In the genomic region with DNA sequence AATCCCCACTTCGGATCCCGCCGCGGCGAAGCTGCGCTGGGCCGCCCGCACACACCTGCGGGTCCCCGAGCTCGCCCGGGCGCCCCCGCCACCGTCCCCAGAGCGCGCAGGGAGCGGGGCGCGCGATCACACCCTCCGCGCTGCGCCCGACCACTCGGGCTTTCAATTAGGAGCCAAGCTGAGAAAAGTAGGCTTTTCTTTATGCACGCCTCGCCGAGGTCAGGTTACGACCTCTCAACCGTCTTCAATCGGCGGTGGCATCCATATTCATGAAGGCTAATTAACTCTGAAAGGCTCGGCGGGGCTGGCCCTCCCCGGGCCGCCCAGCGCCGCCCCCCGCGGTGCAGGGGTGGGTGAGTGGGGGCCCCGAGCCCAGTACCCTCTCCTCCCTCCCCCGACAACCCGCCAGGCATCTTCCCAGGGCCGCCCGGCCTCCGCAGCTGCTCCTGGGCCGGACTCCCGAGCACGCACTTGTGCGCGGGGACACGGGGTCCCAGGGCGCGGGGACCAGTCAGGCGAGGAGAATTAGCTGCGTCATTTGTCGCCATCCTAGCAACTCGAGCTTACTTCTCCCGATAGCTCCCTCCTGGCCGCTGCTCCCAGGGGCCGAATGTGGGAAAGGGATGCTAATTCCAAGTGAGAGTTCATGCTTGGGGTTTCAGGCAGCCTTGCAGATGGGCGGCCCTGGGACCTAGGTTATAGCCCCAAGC, we compare ENCODE assay signal across 8 cellular contexts.
DNase-seq lines count a peak whose midpoint lies in the region; ATAC-seq and TF ChIP-seq lines count a peak whose summit lies in the region.

No MANE protein-coding gene starts in this region.

- TF ChIP-seq CTCF in CD14-positive monocyte (IDR thresholded peaks at IDR 0.05) (no peak), HEK293 (tag by site-specific recombination; IDR thresholded peaks at IDR 0.05) (no peak), brain (conservative IDR thresholded peaks at IDR 0.05) (no peak)

- no peak for DNase-seq in CD14-positive monocyte (ENCODE audit: low spot score)
- peak; percentile 88 to 91 for DNase-seq in SJCRH30
- DNase-seq in iPS DF 6.9 (ENCODE audit: low read depth, low spot score) = peak; percentile 73
- peak; percentile 93 for DNase-seq in putamen (ENCODE audit: low spot score)
- DNase-seq in NCI-H1048 (lab: John Stamatoyannopoulos, UW) = no peak

- H3K27ac Mint-ChIP-seq in CD14-positive monocyte (no peak overlapping the region), brain (peak overlapping the region; percentile 84 to 99 (median 94))

- intact Hi-C loops in CD14-positive monocyte (cut with micrococcal nuclease) = loop anchor here (2.0 to 10.0 kb wide), 2 partner anchors 990 to 1024 kb away; no protein-coding TSS in a partner anchor

- CTCF ChIA-PET in HEK293 (lab: Yijun Ruan, JAX) = interaction anchor here (0.5 to 2.0 kb wide), 14 partner anchors 10 to 1328 kb away, joined by 3 to 9 read pairs (median 3); a partner anchor contains a TSS

- peak overlapping the region; percentile 33 for H3K4me3 ChIP-seq in HEK293 (ENCODE audit: low read depth, low read length)
- H3K4me3 ChIP-seq in SJCRH30 = peak overlapping the region; percentile 64
- peak overlapping the region; percentile 59; the same call in 1 of the 2 replicates for H3K4me3 ChIP-seq in iPS DF 6.9 (ENCODE audit: low read length)

- H3K36me3 Mint-ChIP-seq in CD14-positive monocyte (no peaks in the 10 kb centered on the region), brain (no peaks in the 10 kb centered on the region)

- ATAC-seq in HG02885 (IDR thresholded peaks at IDR 0.05; ENCODE audit: poor library complexity, unreplicated experiment) = no peak

- H3K27ac ChIP-seq in HEK293 (ENCODE audit: extremely low read depth, low read depth, low read length) (no peak overlapping the region; the same call in 1 of the 2 replicates), SJCRH30 (peak overlapping the region; percentile 69), iPS DF 6.9 (ENCODE audit: low read length) (no peak overlapping the region)

- H3K27me3 ChIP-seq in SJCRH30 (no peaks in the 10 kb centered on the region), iPS DF 6.9 (ENCODE audit: control insufficient read depth, insufficient read depth, low read length) (no peaks in the 10 kb centered on the region)

- H3K36me3 ChIP-seq in HEK293 (ENCODE audit: control insufficient read depth in 2 of 2, insufficient read depth in 1 of 2, low read length in 2 of 2) (no peaks in the 10 kb centered on the region), SJCRH30 (no peaks in the 10 kb centered on the region), iPS DF 6.9 (ENCODE audit: control insufficient read depth, insufficient read depth, low read length) (no peaks in the 10 kb centered on the region)

- H3K27me3 Mint-ChIP-seq in CD14-positive monocyte (ENCODE audit: low read depth in 3 of 3) = peaks cover 0 to 6% (median 0%) of the 10 kb centered on the region in 3 donors
- peaks cover 3% of the 10 kb centered on the region for H3K27me3 Mint-ChIP-seq in brain

- WGBS in iPS DF 6.9 (ENCODE audit: insufficient coverage, insufficient read length) = no CpG with 5 or more reads among the region's 63 CpGs

- H3K9me3 ChIP-seq in HEK293 (ENCODE audit: control insufficient read depth, insufficient read depth, low read depth, low read length) (no peaks in the 10 kb centered on the region), SJCRH30 (replicated peaks) (no peaks in the 10 kb centered on the region), iPS DF 6.9 (ENCODE audit: control insufficient read depth, insufficient read depth, low read length) (no peaks in the 10 kb centered on the region)

- H3K4me3 Mint-ChIP-seq in CD14-positive monocyte (peak overlapping the region; percentile 79 to 94), brain (peak overlapping the region; percentile 81 to 86 (median 85))

- POLR2A ChIA-PET in HEK293 (lab: Yijun Ruan, JAX) = interaction anchor here (0.7 kb wide), 1 partner anchor 981 kb away, joined by 7 read pairs; no protein-coding TSS in a partner anchor

- H3K4me1 ChIP-seq in HEK293 (ENCODE audit: control insufficient read depth, insufficient read depth, low read length) (no peaks in the 10 kb centered on the region), SJCRH30 (peaks cover 20% of the 10 kb centered on the region), iPS DF 6.9 (ENCODE audit: control insufficient read depth, insufficient read depth, low read length) (no peaks in the 10 kb centered on the region)

- no peaks in the 10 kb centered on the region for H3K9me3 Mint-ChIP-seq in CD14-positive monocyte
- H3K9me3 Mint-ChIP-seq in brain = peaks cover 0 to 7% (median 4%) of the 10 kb centered on the region in 5 experiments

- peaks cover 28% of the 10 kb centered on the region for H3K4me1 Mint-ChIP-seq in CD14-positive monocyte
- H3K4me1 Mint-ChIP-seq in brain = peaks cover 52% of the 10 kb centered on the region

TF ChIP-seq in HEK293, 187 proteins besides CTCF, POLR2A, EP300 and RAD21 (continues in another document):
- TF ChIP-seq, protein P1, sequence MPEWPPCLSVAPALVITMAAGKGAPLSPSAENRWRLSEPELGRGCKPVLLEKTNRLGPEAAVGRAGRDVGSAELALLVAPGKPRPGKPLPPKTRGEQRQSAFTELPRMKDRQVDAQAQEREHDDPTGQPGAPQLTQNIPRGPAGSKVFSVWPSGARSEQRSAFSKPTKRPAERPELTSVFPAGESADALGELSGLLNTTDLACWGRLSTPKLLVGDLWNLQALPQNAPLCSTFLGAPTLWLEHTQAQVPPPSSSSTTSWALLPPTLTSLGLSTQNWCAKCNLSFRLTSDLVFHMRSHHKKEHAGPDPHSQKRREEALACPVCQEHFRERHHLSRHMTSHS (tag by site-specific recombination; IDR thresholded peaks at IDR 0.05) = no peak
- TF ChIP-seq, protein P2, sequence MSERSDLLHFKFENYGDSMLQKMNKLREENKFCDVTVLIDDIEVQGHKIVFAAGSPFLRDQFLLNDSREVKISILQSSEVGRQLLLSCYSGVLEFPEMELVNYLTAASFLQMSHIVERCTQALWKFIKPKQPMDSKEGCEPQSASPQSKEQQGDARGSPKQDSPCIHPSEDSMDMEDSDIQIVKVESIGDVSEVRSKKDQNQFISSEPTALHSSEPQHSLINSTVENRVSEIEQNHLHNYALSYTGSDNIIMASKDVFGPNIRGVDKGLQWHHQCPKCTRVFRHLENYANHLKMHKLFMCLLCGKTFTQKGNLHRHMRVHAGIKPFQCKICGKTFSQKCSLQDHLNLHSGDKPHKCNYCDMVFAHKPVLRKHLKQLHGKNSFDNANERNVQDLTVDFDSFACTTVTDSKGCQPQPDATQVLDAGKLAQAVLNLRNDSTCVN (tag by site-specific recombination; optimal IDR thresholded peaks at IDR 0.05) = peak; percentile 61
- TF ChIP-seq, protein P3, sequence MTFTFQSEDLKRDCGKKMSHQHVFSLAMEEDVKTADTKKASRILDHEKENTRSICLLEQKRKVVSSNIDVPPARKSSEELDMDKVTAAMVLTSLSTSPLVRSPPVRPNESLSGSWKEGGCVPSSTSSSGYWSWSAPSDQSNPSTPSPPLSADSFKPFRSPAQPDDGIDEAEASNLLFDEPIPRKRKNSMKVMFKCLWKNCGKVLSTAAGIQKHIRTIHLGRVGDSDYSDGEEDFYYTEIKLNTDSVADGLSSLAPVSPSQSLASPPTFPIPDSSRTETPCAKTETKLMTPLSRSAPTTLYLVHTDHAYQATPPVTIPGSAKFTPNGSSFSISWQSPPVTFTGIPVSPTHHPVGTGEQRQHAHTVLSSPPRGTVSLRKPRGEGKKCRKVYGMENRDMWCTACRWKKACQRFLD (tag by site-specific recombination; IDR thresholded peaks at IDR 0.05) = no peak
- 0 out of 2 replicates have a peak, but pooled peaks have one; percentile 29 for TF ChIP-seq MZF1 (tag by site-specific recombination; IDR thresholded peaks at IDR 0.05; ENCODE audit: borderline replicate concordance)
- no peak for TF ChIP-seq ZNF677 (tag by site-specific recombination; IDR thresholded peaks at IDR 0.05)
- TF ChIP-seq, protein P4, sequence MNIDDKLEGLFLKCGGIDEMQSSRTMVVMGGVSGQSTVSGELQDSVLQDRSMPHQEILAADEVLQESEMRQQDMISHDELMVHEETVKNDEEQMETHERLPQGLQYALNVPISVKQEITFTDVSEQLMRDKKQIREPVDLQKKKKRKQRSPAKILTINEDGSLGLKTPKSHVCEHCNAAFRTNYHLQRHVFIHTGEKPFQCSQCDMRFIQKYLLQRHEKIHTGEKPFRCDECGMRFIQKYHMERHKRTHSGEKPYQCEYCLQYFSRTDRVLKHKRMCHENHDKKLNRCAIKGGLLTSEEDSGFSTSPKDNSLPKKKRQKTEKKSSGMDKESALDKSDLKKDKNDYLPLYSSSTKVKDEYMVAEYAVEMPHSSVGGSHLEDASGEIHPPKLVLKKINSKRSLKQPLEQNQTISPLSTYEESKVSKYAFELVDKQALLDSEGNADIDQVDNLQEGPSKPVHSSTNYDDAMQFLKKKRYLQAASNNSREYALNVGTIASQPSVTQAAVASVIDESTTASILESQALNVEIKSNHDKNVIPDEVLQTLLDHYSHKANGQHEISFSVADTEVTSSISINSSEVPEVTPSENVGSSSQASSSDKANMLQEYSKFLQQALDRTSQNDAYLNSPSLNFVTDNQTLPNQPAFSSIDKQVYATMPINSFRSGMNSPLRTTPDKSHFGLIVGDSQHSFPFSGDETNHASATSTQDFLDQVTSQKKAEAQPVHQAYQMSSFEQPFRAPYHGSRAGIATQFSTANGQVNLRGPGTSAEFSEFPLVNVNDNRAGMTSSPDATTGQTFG (tag by site-specific recombination; IDR thresholded peaks at IDR 0.05; ENCODE audit: borderline replicate concordance) = no peak
- TF ChIP-seq GLIS2 (tag by site-specific recombination; IDR thresholded peaks at IDR 0.05) = 0 out of 2 replicates have a peak, but pooled peaks have one; percentile 23
- TF ChIP-seq, protein P5, sequence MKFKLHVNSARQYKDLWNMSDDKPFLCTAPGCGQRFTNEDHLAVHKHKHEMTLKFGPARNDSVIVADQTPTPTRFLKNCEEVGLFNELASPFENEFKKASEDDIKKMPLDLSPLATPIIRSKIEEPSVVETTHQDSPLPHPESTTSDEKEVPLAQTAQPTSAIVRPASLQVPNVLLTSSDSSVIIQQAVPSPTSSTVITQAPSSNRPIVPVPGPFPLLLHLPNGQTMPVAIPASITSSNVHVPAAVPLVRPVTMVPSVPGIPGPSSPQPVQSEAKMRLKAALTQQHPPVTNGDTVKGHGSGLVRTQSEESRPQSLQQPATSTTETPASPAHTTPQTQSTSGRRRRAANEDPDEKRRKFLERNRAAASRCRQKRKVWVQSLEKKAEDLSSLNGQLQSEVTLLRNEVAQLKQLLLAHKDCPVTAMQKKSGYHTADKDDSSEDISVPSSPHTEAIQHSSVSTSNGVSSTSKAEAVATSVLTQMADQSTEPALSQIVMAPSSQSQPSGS (tag by site-specific recombination; IDR thresholded peaks at IDR 0.05; ENCODE audit: low read depth) = no peak

Comparison
In these comparisons a context has a peak if more than half of its experiments do, and no peak if none do; other contexts are left out.
1. DNase-seq: peak in SJCRH30 (2 of 2), iPS DF 6.9 (single experiment) and putamen (single experiment); none in CD14-positive monocyte (single experiment) and NCI-H1048 (single experiment).
2. H3K27ac Mint-ChIP-seq: peak in brain (5 of 5); none in CD14-positive monocyte (0 of 7).
3. Peak in every context shown above with its lines, with median percentiles within 50 percentile points of each other: H3K4me3 ChIP-seq.